32 cellular contexts compared by ENCODE assay signal in genomic region chr17:55925440-55925839, GRCh38.
"Had no signal": no experiment of that assay in that cellular context is flagged by ENCODE, and none has a peak within 500 bp of the region (broad histone marks: within the 10 kb centered on the region; RNA-seq: fewer than 3 reads in every experiment).

No MANE protein-coding gene starts in this region.

- H3K4me3 ChIP-seq: ascending aorta, breast epithelium, cardiac muscle cell, colonic mucosa had no signal

- H3K27me3 Mint-ChIP-seq: activated CD4-positive, alpha-beta T cell treated with anti-CD3 and anti-CD28 coated beads for 36 hours; activated CD4-positive, alpha-beta T cell treated with anti-CD3 and anti-CD28 coated beads, Interleukin-2, amount 10 ng/mL, durations not matched to agents 24 days and 14 days; activated CD8-positive, alpha-beta memory T cell treated with anti-CD3 and anti-CD28 coated beads, Interleukin-2, amount 10 ng/mL, durations not matched to agents 7 days and 5 days; activated naive CD8-positive, alpha-beta T cell treated with anti-CD3 and anti-CD28 coated beads, Interleukin-2, amount 10 ng/mL, durations not matched to agents 7 days and 5 days had no signal

- H3K4me1 Mint-ChIP-seq: T-helper 17 cell had no signal

- H3K4me3 Mint-ChIP-seq: activated CD4-positive, alpha-beta memory T cell treated with anti-CD3 and anti-CD28 coated beads for 36 hours; activated CD4-positive, alpha-beta T cell treated with anti-CD3 and anti-CD28 coated beads for 36 hours; activated CD4-positive, alpha-beta T cell treated with anti-CD3 and anti-CD28 coated beads, Interleukin-2, amount 10 ng/mL, durations not matched to agents 24 days and 14 days; activated CD8-positive, alpha-beta memory T cell treated with anti-CD3 and anti-CD28 coated beads, Interleukin-2, amount 10 ng/mL, durations not matched to agents 7 days and 5 days; activated CD8-positive, alpha-beta T cell treated with anti-CD3 and anti-CD28 coated beads, Interleukin-2, amount 10 ng/mL, durations not matched to agents 7 days and 5 days; activated naive CD4-positive, alpha-beta T cell treated with anti-CD3 and anti-CD28 coated beads for 36 hours; activated T-helper 1 cell treated with anti-CD3 and anti-CD28 coated beads, Interleukin-12 subunit alpha, Interleukin-12 subunit beta, Interleukin-2, Interleukin-4 antibody, amounts not matched to agents 30 ng/mL and 10 ng/mL and 1 ng/mL, durations not matched to agents 14 hours and 24 hours and 36 hours; brain; T-helper 17 cell; T-helper 2 cell treated with Interferon-gamma antibody and Interleukin-4, amounts not matched to agents 5 μg/mL and 100 μg/mL, for 36 hours had no signal

- H3K27ac Mint-ChIP-seq: activated CD4-positive, alpha-beta memory T cell treated with anti-CD3 and anti-CD28 coated beads for 36 hours; activated CD4-positive, alpha-beta T cell treated with anti-CD3 and anti-CD28 coated beads, Interleukin-2, amount 10 ng/mL, durations not matched to agents 24 days and 14 days; activated CD8-positive, alpha-beta memory T cell treated with anti-CD3 and anti-CD28 coated beads, Interleukin-2, amount 10 ng/mL, durations not matched to agents 7 days and 5 days; activated CD8-positive, alpha-beta T cell treated with anti-CD3 and anti-CD28 coated beads, Interleukin-2, amount 10 ng/mL, durations not matched to agents 7 days and 5 days; activated naive CD4-positive, alpha-beta T cell treated with anti-CD3 and anti-CD28 coated beads, Interleukin-2, amount 50 U/mL, for 72 hours; activated T-helper 1 cell treated with anti-CD3 and anti-CD28 coated beads, Interleukin-12 subunit alpha, Interleukin-12 subunit beta, Interleukin-2, Interleukin-4 antibody, amounts not matched to agents 30 ng/mL and 10 ng/mL and 1 ng/mL, durations not matched to agents 14 hours and 24 hours and 36 hours; activated T-helper 2 cell treated with anti-CD3 and anti-CD28 coated beads, Interferon-gamma antibody, Interleukin-2, Interleukin-4, amounts not matched to agents 10 μg/mL and 5 μg/mL and 100 μg/mL, durations not matched to agents 14 hours and 24 hours and 36 hours; T-helper 17 cell; T-helper 2 cell treated with Interferon-gamma antibody and Interleukin-4, amounts not matched to agents 5 μg/mL and 100 μg/mL, for 36 hours had no signal

- H3K27ac ChIP-seq: ascending aorta, breast epithelium, cardiac muscle cell, colonic mucosa, WERI-Rb-1 had no signal

- H3K9me3 ChIP-seq: ascending aorta, colonic mucosa had no signal

- DNase-seq: activated CD4-positive, alpha-beta memory T cell treated with anti-CD3 and anti-CD28 coated beads for 36 hours; activated CD4-positive, alpha-beta T cell treated with anti-CD3 and anti-CD28 coated beads for 36 hours; activated CD4-positive, alpha-beta T cell treated with anti-CD3 and anti-CD28 coated beads, Interleukin-2, amount 10 ng/mL, durations not matched to agents 24 days and 14 days; activated CD4-positive, CD25-positive, alpha-beta regulatory T cell; activated CD4-positive, CD25-positive, alpha-beta regulatory T cell treated with anti-CD3 and anti-CD28 coated beads, Interleukin-2, amount 50 U/mL, for 72 hours; activated CD8-positive, alpha-beta memory T cell treated with anti-CD3 and anti-CD28 coated beads, Interleukin-2, amount 10 ng/mL, durations not matched to agents 7 days and 5 days; activated CD8-positive, alpha-beta memory T cell treated with anti-CD3 and anti-CD28 coated beads, Interleukin-2, amount 50 U/mL, for 4 hours; activated CD8-positive, alpha-beta T cell treated with anti-CD3 and anti-CD28 coated beads, Interleukin-2, amount 10 ng/mL, durations not matched to agents 7 days and 5 days; activated effector memory CD4-positive, alpha-beta T cell treated with anti-CD3 and anti-CD28 coated beads, Interleukin-2, amount 50 U/mL, for 16 hours; activated naive CD4-positive, alpha-beta T cell treated with anti-CD3 and anti-CD28 coated beads for 36 hours; activated naive CD8-positive, alpha-beta T cell treated with anti-CD3 and anti-CD28 coated beads, Interleukin-2, amount 10 ng/mL, durations not matched to agents 7 days and 5 days; activated T-cell treated with anti-CD3 and anti-CD28 coated beads, Interleukin-2, amount 50 U/mL, for 1 hour; activated T-cell treated with anti-CD3 and anti-CD28 coated beads, Interleukin-2, amount 50 U/mL, for 48 hours; central memory CD4-positive, alpha-beta T cell; cerebellar nuclear complex; colonic mucosa; effector CD8-positive, alpha-beta T cell; foreskin fibroblast; head of caudate nucleus; T-helper 1 cell; T-helper 17 cell; T1000; WERI-Rb-1 had no signal

- H3K27me3 ChIP-seq: ascending aorta, breast epithelium, cardiac muscle cell, colonic mucosa had no signal

- ATAC-seq: activated CD4-positive, alpha-beta T cell treated with anti-CD3 and anti-CD28 coated beads for 36 hours; activated CD8-positive, alpha-beta memory T cell treated with anti-CD3 and anti-CD28 coated beads, Interleukin-2, amount 10 ng/mL, durations not matched to agents 7 days and 5 days; activated naive CD4-positive, alpha-beta T cell treated with anti-CD3 and anti-CD28 coated beads, Interleukin-2, amount 50 U/mL, for 72 hours; esophagus mucosa; T-helper 17 cell had no signal

- H3K4me1 ChIP-seq: ascending aorta, breast epithelium, colonic mucosa had no signal

- H3K36me3 Mint-ChIP-seq: activated CD4-positive, alpha-beta memory T cell treated with anti-CD3 and anti-CD28 coated beads for 36 hours; activated CD8-positive, alpha-beta memory T cell treated with anti-CD3 and anti-CD28 coated beads, Interleukin-2, amount 10 ng/mL, durations not matched to agents 7 days and 5 days; brain had no signal

- H3K9me3 Mint-ChIP-seq: activated CD4-positive, alpha-beta T cell treated with anti-CD3 and anti-CD28 coated beads, Interleukin-2, amount 10 ng/mL, durations not matched to agents 24 days and 14 days; T-helper 2 cell treated with Interferon-gamma antibody and Interleukin-4, amounts not matched to agents 5 μg/mL and 100 μg/mL, for 36 hours had no signal

- H3K36me3 ChIP-seq: ascending aorta, breast epithelium, cardiac muscle cell, colonic mucosa, WERI-Rb-1 had no signal
